1 cellular context compared by ENCODE assay signal in genomic region chr2:230347659-230348305, GRCh38.
TF ChIP-seq lines count a peak whose summit lies in the region.

No MANE protein-coding gene starts in this region.

TF ChIP-seq in GM12878, 131 proteins besides CTCF, POLR2A, EP300 and RAD21 (continued from another document):
- no peak for TF ChIP-seq POLR2AphosphoS2 (IDR thresholded peaks at IDR 0.05; ENCODE audit: low read depth, low read length)
- no peak for TF ChIP-seq PAX8 (IDR thresholded peaks at IDR 0.05)
- peak; percentile 20 for TF ChIP-seq SKIL (IDR thresholded peaks at IDR 0.05; ENCODE audit: low read depth, poor library complexity, severe bottlenecking)
- no peak for TF ChIP-seq E2F8 (IDR thresholded peaks at IDR 0.05; ENCODE audit: low read depth, partially characterized antibody)
- no peak for TF ChIP-seq ATF3 (IDR thresholded peaks at IDR 0.05; ENCODE audit: borderline replicate concordance, extremely low read depth, low read depth, low read length)
- TF ChIP-seq ZNF384 (IDR thresholded peaks at IDR 0.05; ENCODE audit: borderline replicate concordance, low read depth, low read length), result no peak
- no peak for TF ChIP-seq REST (IDR thresholded peaks at IDR 0.05; ENCODE audit: low read depth, low read length)
- no peak for TF ChIP-seq CHD1 (IDR thresholded peaks at IDR 0.05; ENCODE audit: low read depth, low read length)
- TF ChIP-seq CHD4 (IDR thresholded peaks at IDR 0.05), result no peak
- TF ChIP-seq MEF2A (IDR thresholded peaks at IDR 0.05; ENCODE audit: insufficient read depth, low read depth, low read length), result no peak
- no peak for TF ChIP-seq USF2 (IDR thresholded peaks at IDR 0.05; ENCODE audit: borderline replicate concordance, low read depth, low read length)
- peak; percentile 27; the same call in 1 of the 2 replicates for TF ChIP-seq CREM (IDR thresholded peaks at IDR 0.05; ENCODE audit: low read depth)
- TF ChIP-seq MAX (IDR thresholded peaks at IDR 0.05; ENCODE audit: low read depth, low read length), result no peak
